Comparison of ENCODE assay signal across 9 cellular contexts in the genomic region with DNA sequence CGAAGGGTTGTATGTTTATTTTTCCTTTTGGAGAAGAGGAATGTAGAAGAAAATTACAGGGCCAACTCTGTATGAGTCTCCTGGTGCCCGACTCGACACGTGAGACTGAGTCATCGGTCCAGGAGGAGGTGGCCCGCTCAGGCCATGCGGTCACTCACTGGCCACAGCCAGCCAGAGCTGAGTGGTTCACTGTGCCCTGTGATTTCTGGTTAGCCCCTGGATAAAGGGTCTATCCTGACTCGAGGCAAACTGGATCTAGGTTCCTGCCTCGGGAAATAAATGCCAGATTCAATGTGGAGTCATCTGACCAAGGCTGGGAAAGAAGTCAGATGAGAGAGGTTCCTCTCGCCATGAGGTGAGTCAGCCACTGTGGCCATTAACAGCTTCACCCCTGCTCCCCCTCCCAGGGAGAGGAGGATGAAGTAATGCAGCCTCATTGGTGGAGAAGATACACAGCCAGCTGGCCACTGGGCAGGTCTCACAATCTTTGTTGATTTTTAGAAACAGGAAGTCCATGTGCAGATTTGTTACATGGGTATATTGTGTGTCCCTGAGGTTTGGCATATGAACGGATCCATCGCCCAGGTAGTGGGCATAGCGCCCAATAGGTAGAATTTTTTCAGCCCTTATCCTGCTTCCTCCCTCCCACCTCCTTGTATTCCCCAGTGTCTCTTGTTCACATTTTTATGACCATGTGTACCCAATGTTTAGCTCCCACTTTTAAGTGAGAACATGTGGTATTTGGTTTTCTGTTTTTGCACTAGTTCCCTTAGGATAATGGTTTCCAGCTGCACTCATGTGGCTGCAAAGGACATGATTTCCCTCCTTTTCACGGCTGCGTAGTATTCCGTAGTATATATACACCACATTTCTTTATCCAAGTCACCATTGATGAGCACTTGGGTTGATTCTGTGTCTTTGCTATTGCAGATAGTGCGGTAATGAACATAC. TPM values are rescaled to one million over a fixed set of nuclear protein-coding genes. Genes with fewer than 3 reads are reported as not detected.
DNase-seq lines count a peak whose midpoint lies in the region; ATAC-seq and TF ChIP-seq lines count a peak whose summit lies in the region.
"Had no signal": no experiment of that assay in that cellular context is flagged by ENCODE, and none has a peak within 500 bp of the region (broad histone marks: within the 10 kb centered on the region; RNA-seq: fewer than 3 reads in every experiment).

No MANE protein-coding gene starts in this region.

- H3K27ac Mint-ChIP-seq in effector memory CD8-positive, alpha-beta T cell, result no peak overlapping the region
- peak overlapping the region in 1 of 9 donors; percentile 2 for H3K27ac Mint-ChIP-seq in naive thymus-derived CD4-positive, alpha-beta T cell
- H3K27ac Mint-ChIP-seq in activated naive CD4-positive, alpha-beta T cell treated with anti-CD3 and anti-CD28 coated beads, Interleukin-2, amount 10 ng/mL, durations not matched to agents 7 days and 5 days, result no peak overlapping the region

- intact Hi-C loops in naive thymus-derived CD4-positive, alpha-beta T cell (cut with micrococcal nuclease), result no loop called here

- no peaks in the 10 kb centered on the region for H3K9me3 ChIP-seq in naive thymus-derived CD4-positive, alpha-beta T cell (ENCODE audit: control insufficient read depth in 2 of 3, low read length in 3 of 3)

- no peaks in the 10 kb centered on the region for H3K27me3 ChIP-seq in naive thymus-derived CD4-positive, alpha-beta T cell (ENCODE audit: control insufficient read depth in 2 of 2, insufficient read depth in 2 of 2, low read length in 2 of 2)

- H3K4me3 Mint-ChIP-seq in effector memory CD8-positive, alpha-beta T cell, result no peak overlapping the region
- H3K4me3 Mint-ChIP-seq in naive thymus-derived CD4-positive, alpha-beta T cell, result no peak overlapping the region
- no peak overlapping the region for H3K4me3 Mint-ChIP-seq in activated naive CD4-positive, alpha-beta T cell treated with anti-CD3 and anti-CD28 coated beads, Interleukin-2, amount 10 ng/mL, durations not matched to agents 7 days and 5 days

- no peaks in the 10 kb centered on the region for H3K36me3 ChIP-seq in naive thymus-derived CD4-positive, alpha-beta T cell (ENCODE audit: control insufficient read depth in 2 of 3, insufficient read depth in 3 of 3, low read length in 3 of 3)

- DNase-seq in AG09319 (ENCODE audit: extremely low read depth, low read depth) (peak; percentile 86), NOMO-1 treated with DMSO at 0.1 percent for 48 hours (lab: John Stamatoyannopoulos, UW; ENCODE audit: unreplicated experiment) (peak; percentile 84), NCI-H524 treated with DMSO at 0.1 percent for 48 hours (lab: John Stamatoyannopoulos, UW) (no peak)
- DNase-seq in effector memory CD8-positive, alpha-beta T cell, result no peak
- DNase-seq in naive thymus-derived CD4-positive, alpha-beta T cell, result no peak
- DNase-seq in activated naive CD4-positive, alpha-beta T cell treated with anti-CD3 and anti-CD28 coated beads, Interleukin-2, amount 10 ng/mL, durations not matched to agents 7 days and 5 days, result no peak
- DNase-seq in central memory CD4-positive, alpha-beta T cell, result no peak

- H3K4me1 Mint-ChIP-seq in effector memory CD8-positive, alpha-beta T cell (ENCODE audit: low read depth in 2 of 2), result peaks cover 3 to 4% of the 10 kb centered on the region in 2 donors
- peaks cover 0 to 6% (median 4%) of the 10 kb centered on the region in 7 donors for H3K4me1 Mint-ChIP-seq in naive thymus-derived CD4-positive, alpha-beta T cell
- H3K4me1 Mint-ChIP-seq in activated naive CD4-positive, alpha-beta T cell treated with anti-CD3 and anti-CD28 coated beads, Interleukin-2, amount 10 ng/mL, durations not matched to agents 7 days and 5 days, result peaks cover 4% of the 10 kb centered on the region

- TF ChIP-seq CTCF in AG09319 (IDR thresholded peaks at IDR 0.05; ENCODE audit: low read depth, low read length), result no peak

- no peaks in the 10 kb centered on the region for H3K4me1 ChIP-seq in naive thymus-derived CD4-positive, alpha-beta T cell (ENCODE audit: control insufficient read depth in 2 of 2, insufficient read depth in 2 of 2, low read length in 2 of 2)

- CTCF ChIA-PET in naive thymus-derived CD4-positive, alpha-beta T cell (lab: Charles Lee), result no interaction called here
- CTCF ChIA-PET in activated naive CD4-positive, alpha-beta T cell treated with anti-CD3 and anti-CD28 coated beads, Interleukin-2, amount 10 ng/mL, durations not matched to agents 7 days and 5 days (lab: Charles Lee), result interaction anchor here (5.6 kb wide), 1 partner anchor 110 kb away, joined by 51 read pairs; no protein-coding TSS in a partner anchor

- H3K27me3 Mint-ChIP-seq in effector memory CD8-positive, alpha-beta T cell, result peaks cover 20 to 30% of the 10 kb centered on the region in 2 donors
- H3K27me3 Mint-ChIP-seq in naive thymus-derived CD4-positive, alpha-beta T cell, result peaks cover 0 to 4% (median 0%) of the 10 kb centered on the region in 5 donors
- peaks cover 31% of the 10 kb centered on the region for H3K27me3 Mint-ChIP-seq in activated naive CD4-positive, alpha-beta T cell treated with anti-CD3 and anti-CD28 coated beads, Interleukin-2, amount 10 ng/mL, durations not matched to agents 7 days and 5 days

- H3K4me3 ChIP-seq in naive thymus-derived CD4-positive, alpha-beta T cell (ENCODE audit: low read length), result no peak overlapping the region

- no peaks in the 10 kb centered on the region for H3K36me3 Mint-ChIP-seq in effector memory CD8-positive, alpha-beta T cell (ENCODE audit: insufficient read depth)
- no peaks in the 10 kb centered on the region for H3K36me3 Mint-ChIP-seq in naive thymus-derived CD4-positive, alpha-beta T cell
- no peaks in the 10 kb centered on the region for H3K36me3 Mint-ChIP-seq in activated naive CD4-positive, alpha-beta T cell treated with anti-CD3 and anti-CD28 coated beads, Interleukin-2, amount 10 ng/mL, durations not matched to agents 7 days and 5 days

- no peak for TF ChIP-seq POLR2A in GM18505 (IDR thresholded peaks at IDR 0.05; ENCODE audit: borderline replicate concordance, extremely low read depth, insufficient read depth, insufficient read length)

- no peak overlapping the region for H3K27ac ChIP-seq in naive thymus-derived CD4-positive, alpha-beta T cell (ENCODE audit: low read depth, low read length)

- POLR2A ChIA-PET in naive thymus-derived CD4-positive, alpha-beta T cell (lab: Charles Lee), result no interaction called here

- ATAC-seq in effector memory CD8-positive, alpha-beta T cell (replicated peaks), result peak; percentile 45
- ATAC-seq in naive thymus-derived CD4-positive, alpha-beta T cell, result peak; percentile 92
- no peak for ATAC-seq in GM18505 (IDR thresholded peaks at IDR 0.05; ENCODE audit: unreplicated experiment)

- H3K9me3 Mint-ChIP-seq in effector memory CD8-positive, alpha-beta T cell, result no peaks in the 10 kb centered on the region
- H3K9me3 Mint-ChIP-seq in naive thymus-derived CD4-positive, alpha-beta T cell, result no peaks in the 10 kb centered on the region
- H3K9me3 Mint-ChIP-seq in activated naive CD4-positive, alpha-beta T cell treated with anti-CD3 and anti-CD28 coated beads, Interleukin-2, amount 10 ng/mL, durations not matched to agents 7 days and 5 days, result no peaks in the 10 kb centered on the region

RNA-seq across cellular contexts. Expression of a gene that starts 21.7 kb away (rescaled TPM):
- 100 to 1,000 TPM; 107 to 414 (median 154) TPM for total RNA-seq in naive thymus-derived CD4-positive, alpha-beta T cell
- polyA plus RNA-seq in naive thymus-derived CD4-positive, alpha-beta T cell, result 10 to 100 TPM; 37.4 to 46.9 TPM

RNA-seq across cellular contexts. Expression of a gene that starts 40.7 kb away (rescaled TPM):
- 10 to 100 TPM in 1 of 5 experiments, 1 to 10 TPM in 1, under 1 TPM in 2, not detected in 1; 0.19 to 14.1 (median 1.8) TPM for total RNA-seq in naive thymus-derived CD4-positive, alpha-beta T cell
- not detected for polyA plus RNA-seq in naive thymus-derived CD4-positive, alpha-beta T cell
- total RNA-seq: T-helper 2 cell treated with Interferon-gamma antibody and Interleukin-4, amounts not matched to agents 100 ng/mL and 5 ng/mL, for 36 hours had no signal

Comparison
In these comparisons a context has a peak if more than half of its experiments do, and no peak if none do; other contexts are left out.
1. DNase-seq: peak in AG09319 (single experiment) and NOMO-1 treated with DMSO at 0.1 percent for 48 hours (single experiment); none in effector memory CD8-positive, alpha-beta T cell (0 of 3), naive thymus-derived CD4-positive, alpha-beta T cell (0 of 9), activated naive CD4-positive, alpha-beta T cell treated with anti-CD3 and anti-CD28 coated beads, Interleukin-2, amount 10 ng/mL, durations not matched to agents 7 days and 5 days (single experiment), NCI-H524 treated with DMSO at 0.1 percent for 48 hours (single experiment) and central memory CD4-positive, alpha-beta T cell (single experiment).